12 cellular contexts compared by ENCODE assay signal in the genomic region with DNA sequence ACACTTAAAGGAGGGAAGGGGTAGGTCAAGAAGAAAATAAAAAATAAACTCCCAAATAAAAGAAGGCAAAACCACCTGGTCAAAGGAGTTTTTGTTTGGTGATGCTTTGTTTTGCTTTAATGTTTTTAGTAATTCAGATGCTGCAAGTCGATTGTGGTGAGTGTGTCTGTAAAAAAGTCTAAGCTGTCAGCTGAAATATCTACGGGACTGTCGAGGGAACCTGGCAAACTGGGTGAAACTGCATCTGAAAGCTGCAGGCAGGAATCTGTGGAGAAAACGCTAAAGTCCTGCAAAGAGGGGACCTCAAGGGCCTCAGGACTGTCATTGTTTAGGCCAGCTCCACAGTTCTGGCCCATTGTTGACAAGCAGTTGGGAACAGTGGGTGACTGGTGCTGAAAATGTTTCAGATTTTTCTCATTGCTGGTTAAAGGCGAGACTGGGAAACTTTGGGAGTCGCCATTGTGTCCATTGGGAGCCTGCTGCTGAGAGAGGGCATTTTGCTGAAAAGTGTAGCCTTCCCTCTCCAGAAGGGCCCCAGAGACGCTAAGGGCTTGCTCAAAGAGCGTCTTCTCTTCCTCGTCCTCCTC. TPM values are rescaled to one million over a fixed set of nuclear protein-coding genes. Genes with fewer than 3 reads are reported as not detected.
DNase-seq lines count a peak whose midpoint lies in the region; ATAC-seq, FAIRE-seq and TF ChIP-seq lines count a peak whose summit lies in the region.
"Had no signal": no experiment of that assay in that cellular context is flagged by ENCODE, and none has a peak within 500 bp of the region (broad histone marks: within the 10 kb centered on the region; RNA-seq: fewer than 3 reads in every experiment).

No MANE protein-coding gene starts in this region.

- BruUV-seq in endothelial cell of umbilical vein (replicated peaks; lab: Mats Ljungman, UMichigan): no TSS peak

- POLR2A ChIA-PET in endothelial cell of umbilical vein (lab: Charles Lee): interaction anchor here (0.8 kb wide), 1 partner anchor 71 kb away, joined by 4 read pairs; no protein-coding TSS in a partner anchor

- H3K9me1 ChIP-seq in endothelial cell of umbilical vein (replicated peaks; ENCODE audit: control insufficient read depth, extremely low read depth, insufficient read depth, low read length): no peaks in the 10 kb centered on the region

- TF ChIP-seq POLR2A in endothelial cell of umbilical vein (IDR thresholded peaks at IDR 0.05; ENCODE audit: low read depth, low read length) (peak; percentile 36), GM18505 (IDR thresholded peaks at IDR 0.05; ENCODE audit: borderline replicate concordance, extremely low read depth, insufficient read depth, insufficient read length) (no peak)

- H3K27ac ChIP-seq in endothelial cell of umbilical vein (ENCODE audit: insufficient read depth, low read depth, low read length) (peak overlapping the region; percentile 93), mesodermal cell (ENCODE audit: low read depth, low read length, severe bottlenecking) (peak overlapping the region; percentile 80)

- TF ChIP-seq CTCF in WI38 (IDR thresholded peaks at IDR 0.05; ENCODE audit: low read depth, low read length) (no peak), endothelial cell of umbilical vein (IDR thresholded peaks at IDR 0.05; ENCODE audit: extremely low read depth in 1 of 2, insufficient read depth in 1 of 2, low read depth in 1 of 2, low read length in 2 of 2) (no peak), type B pancreatic cell (conservative IDR thresholded peaks at IDR 0.05) (no peak)

- H3K4me3 ChIP-seq in WI38 (ENCODE audit: low read depth, low read length) (peak overlapping the region; percentile 96), endothelial cell of umbilical vein (replicated peaks in 1 of 3; ENCODE audit: insufficient read depth in 1 of 3, low read depth in 1 of 3, low read length in 3 of 3) (peak overlapping the region; percentile 35 to 92 (median 45)), mesodermal cell (ENCODE audit: extremely low read depth, insufficient read depth, low read length, poor library complexity, severe bottlenecking) (peak overlapping the region; percentile 33)

- H3K27me3 ChIP-seq in endothelial cell of umbilical vein (ENCODE audit: control insufficient read depth in 2 of 2, insufficient read depth in 2 of 2, low read length in 2 of 2): no peaks in the 10 kb centered on the region

- peak overlapping the region; percentile 74 for H3K4me2 ChIP-seq in endothelial cell of umbilical vein (ENCODE audit: insufficient read depth, low read length)

- dilution Hi-C loops in endothelial cell of umbilical vein (cut with MboI; ENCODE audit: extremely low pct_ligation_motif_present, low sequenced_read_pairs): no loop called here

- 9 to 10% methylated on average over 8 to 9 of the region's 9 CpGs for WGBS in mesodermal cell (ENCODE audit: insufficient coverage in 2 of 2), 2 experiments

- peak overlapping the region; percentile 71 for H3K9ac ChIP-seq in endothelial cell of umbilical vein (replicated peaks; ENCODE audit: extremely low read depth, insufficient read depth, low read length)

- peaks cover 0 to 3% of the 10 kb centered on the region in 2 experiments for H3K36me3 ChIP-seq in endothelial cell of umbilical vein (ENCODE audit: control insufficient read depth in 2 of 2, extremely low read depth in 1 of 2, insufficient read depth in 2 of 2, low read length in 2 of 2)
- no peaks in the 10 kb centered on the region for H3K36me3 ChIP-seq in mesodermal cell (ENCODE audit: control insufficient read depth, insufficient read depth, low read length)

- ATAC-seq in GM18505 (IDR thresholded peaks at IDR 0.05; ENCODE audit: unreplicated experiment): no peak

- DNase-seq in endothelial cell of umbilical vein (ENCODE audit: low read depth, low spot score): peak; percentile 73
- no peak for DNase-seq in type B pancreatic cell (ENCODE audit: extremely low spot score, unreplicated experiment)
- DNase-seq in head of caudate nucleus: no peak
- no peak for DNase-seq in NCI-H2227 treated with DMSO at 0.1 percent for 48 hours (lab: John Stamatoyannopoulos, UW)
- DNase-seq: activated T-cell treated with anti-CD3 and anti-CD28 coated beads, Interleukin-2, amount 50 U/mL, for 1 hour; Kasumi-1; NCI-H345; SHP77 treated with DMSO at 0.1 percent for 48 hours had no signal

- H3K9me3 ChIP-seq in endothelial cell of umbilical vein (replicated peaks; ENCODE audit: control insufficient read depth, insufficient read depth, low read length) (no peaks in the 10 kb centered on the region), mesodermal cell (ENCODE audit: control insufficient read depth, low read length) (no peaks in the 10 kb centered on the region)

- H3K4me1 ChIP-seq in endothelial cell of umbilical vein (ENCODE audit: control insufficient read depth, extremely low read depth, insufficient read depth, low read length): peaks cover 73% of the 10 kb centered on the region
- peaks cover 11% of the 10 kb centered on the region for H3K4me1 ChIP-seq in mesodermal cell (ENCODE audit: control insufficient read depth, insufficient read depth, low read length, poor library complexity, severe bottlenecking)

- no peaks in the 10 kb centered on the region for H4K20me1 ChIP-seq in endothelial cell of umbilical vein (replicated peaks; ENCODE audit: control insufficient read depth, extremely low read depth, insufficient read depth, low read length)

- H3K36me3 Mint-ChIP-seq in type B pancreatic cell: peaks cover 46% of the 10 kb centered on the region

- H2AFZ ChIP-seq in endothelial cell of umbilical vein (ENCODE audit: low read depth, low read length): no peak overlapping the region

- H3K27ac Mint-ChIP-seq in type B pancreatic cell: peak overlapping the region; percentile 97

- H3K4me1 Mint-ChIP-seq in type B pancreatic cell (ENCODE audit: unreplicated experiment): peaks cover 56% of the 10 kb centered on the region

- H3K9me3 Mint-ChIP-seq in type B pancreatic cell: no peaks in the 10 kb centered on the region

- peaks cover 63% of the 10 kb centered on the region for H3K27me3 Mint-ChIP-seq in type B pancreatic cell

- H3K79me2 ChIP-seq in endothelial cell of umbilical vein (ENCODE audit: control insufficient read depth, insufficient read depth, low read length): peaks cover 94% of the 10 kb centered on the region

- peak overlapping the region; percentile 97 for H3K4me3 Mint-ChIP-seq in type B pancreatic cell

- peak; percentile 35 for FAIRE-seq in endothelial cell of umbilical vein (lab: Jason Lieb, UNC)
- FAIRE-seq: GM19239 had no signal

- CTCF ChIA-PET in endothelial cell of umbilical vein (lab: Charles Lee): interaction anchor here (1.0 to 9.6 kb wide), 9 partner anchors 15 to 732 kb away, joined by 3 to 124 read pairs (median 4); a partner anchor contains a TSS

- intact Hi-C loops in endothelial cell of umbilical vein (cut with micrococcal nuclease) (loop anchor here (1.0 to 5.0 kb wide), 2 partner anchors 18 to 728 kb away; no protein-coding TSS in a partner anchor), head of caudate nucleus (cut with DNase I) (no loop called here)

RNA-seq across cellular contexts. Expression of a gene that starts 1.8 kb away (rescaled TPM):
- total RNA-seq in endothelial cell of umbilical vein (2.2 and 2.3 TPM in 2 replicates), type B pancreatic cell (ENCODE audit: low replicate concordance) (7.7 and 26.8 TPM in 2 replicates)
- 1.6 and 1.9 TPM in 2 replicates for polyA plus RNA-seq in endothelial cell of umbilical vein
- 1.2 and 1.4 TPM in 2 replicates for polyA plus RNA-seq in endothelial cell of umbilical vein (2011; cell fraction: cytosol; rRNA removed)
- polyA plus RNA-seq in endothelial cell of umbilical vein (2011; cell fraction: nucleus; rRNA removed): 4.1 and 4.8 TPM in 2 replicates
- polyA plus RNA-seq in endothelial cell of umbilical vein (2012): 1.1 and 2.0 TPM in 2 replicates
- 0.68 and 0.98 TPM in 2 replicates for polyA minus RNA-seq in endothelial cell of umbilical vein
- polyA minus RNA-seq in endothelial cell of umbilical vein (2011; cell fraction: cytosol; rRNA and poly(A)+ RNA removed): not detected
- 2.5 and 3.0 TPM in 2 replicates for polyA minus RNA-seq in endothelial cell of umbilical vein (2011; cell fraction: nucleus; rRNA and poly(A)+ RNA removed)
- polyA plus RNA-seq in mesodermal cell (2013, experiment 1 of 2): 4.3 TPM
- polyA plus RNA-seq in mesodermal cell (2013, experiment 2 of 2): 3.0 TPM

RNA-seq across cellular contexts. Expression of a gene that starts 4.9 kb away (rescaled TPM):
- total RNA-seq in endothelial cell of umbilical vein (1.5 and 2.4 TPM in 2 replicates), type B pancreatic cell (ENCODE audit: low replicate concordance) (9.5 and 22.0 TPM in 2 replicates)
- 1.2 and 1.5 TPM in 2 replicates for polyA plus RNA-seq in endothelial cell of umbilical vein
- 0.99 and 1.2 TPM in 2 replicates for polyA plus RNA-seq in endothelial cell of umbilical vein (2011; cell fraction: cytosol; rRNA removed)
- 1.5 and 1.6 TPM in 2 replicates for polyA plus RNA-seq in endothelial cell of umbilical vein (2011; cell fraction: nucleus; rRNA removed)
- 1.4 and 2.3 TPM in 2 replicates for polyA plus RNA-seq in endothelial cell of umbilical vein (2012)
- 0.89 and 1.3 TPM in 2 replicates for polyA minus RNA-seq in endothelial cell of umbilical vein
- not detected for polyA minus RNA-seq in endothelial cell of umbilical vein (2011; cell fraction: cytosol; rRNA and poly(A)+ RNA removed)
- polyA minus RNA-seq in endothelial cell of umbilical vein (2011; cell fraction: nucleus; rRNA and poly(A)+ RNA removed): 1.1 and 1.3 TPM in 2 replicates
- 7.3 TPM for polyA plus RNA-seq in mesodermal cell (2013, experiment 1 of 2)
- 8.7 TPM for polyA plus RNA-seq in mesodermal cell (2013, experiment 2 of 2)

RNA-seq across cellular contexts. Expression of a gene that starts 29.9 kb away (rescaled TPM):
- 7.5 and 8.1 TPM in 2 replicates for total RNA-seq in endothelial cell of umbilical vein
- polyA plus RNA-seq in endothelial cell of umbilical vein: 4.9 and 5.8 TPM in 2 replicates
- 5.1 and 5.7 TPM in 2 replicates for polyA plus RNA-seq in endothelial cell of umbilical vein (2011; cell fraction: cytosol; rRNA removed)
- polyA plus RNA-seq in endothelial cell of umbilical vein (2011; cell fraction: nucleus; rRNA removed): 16.7 and 22.7 TPM in 2 replicates
- polyA plus RNA-seq in endothelial cell of umbilical vein (2012): 10.9 and 15.8 TPM in 2 replicates
- polyA minus RNA-seq in endothelial cell of umbilical vein: 2.7 TPM in 2 replicates
- not detected for polyA minus RNA-seq in endothelial cell of umbilical vein (2011; cell fraction: cytosol; rRNA and poly(A)+ RNA removed)
- 6.6 and 7.0 TPM in 2 replicates for polyA minus RNA-seq in endothelial cell of umbilical vein (2011; cell fraction: nucleus; rRNA and poly(A)+ RNA removed)
- polyA plus RNA-seq in mesodermal cell (2013, experiment 1 of 2): 2.1 TPM
- polyA plus RNA-seq in mesodermal cell (2013, experiment 2 of 2): 2.3 TPM
- 28.5 and 37.6 TPM in 2 replicates for total RNA-seq in type B pancreatic cell (ENCODE audit: low replicate concordance)

RNA-seq across cellular contexts. Expression of a gene that starts 42.8 kb away (rescaled TPM):
- total RNA-seq in endothelial cell of umbilical vein: 18.8 and 21.4 TPM in 2 replicates
- polyA plus RNA-seq in endothelial cell of umbilical vein: 18.6 and 22.1 TPM in 2 replicates
- 15.7 and 18.5 TPM in 2 replicates for polyA plus RNA-seq in endothelial cell of umbilical vein (2011; cell fraction: cytosol; rRNA removed)
- polyA plus RNA-seq in endothelial cell of umbilical vein (2011; cell fraction: nucleus; rRNA removed): 29.1 and 32.2 TPM in 2 replicates
- 19.5 and 28.4 TPM in 2 replicates for polyA plus RNA-seq in endothelial cell of umbilical vein (2012)
- 12.0 and 16.8 TPM in 2 replicates for polyA minus RNA-seq in endothelial cell of umbilical vein
- 1.3 TPM for polyA minus RNA-seq in endothelial cell of umbilical vein (2011; cell fraction: cytosol; rRNA and poly(A)+ RNA removed)
- 10.0 and 11.6 TPM in 2 replicates for polyA minus RNA-seq in endothelial cell of umbilical vein (2011; cell fraction: nucleus; rRNA and poly(A)+ RNA removed)
- 5.5 TPM for polyA plus RNA-seq in mesodermal cell (2013, experiment 1 of 2)
- polyA plus RNA-seq in mesodermal cell (2013, experiment 2 of 2): 4.9 TPM
- total RNA-seq in type B pancreatic cell (ENCODE audit: low replicate concordance): 55.0 and 77.7 TPM in 2 replicates

RNA-seq across cellular contexts. Expression of a gene that starts 46.9 kb away (rescaled TPM):
- total RNA-seq in endothelial cell of umbilical vein: 17.9 and 20.7 TPM in 2 replicates
- 7.8 and 10.0 TPM in 2 replicates for polyA plus RNA-seq in endothelial cell of umbilical vein
- polyA plus RNA-seq in endothelial cell of umbilical vein (2011; cell fraction: cytosol; rRNA removed): 5.0 and 6.7 TPM in 2 replicates
- 15.6 and 19.9 TPM in 2 replicates for polyA plus RNA-seq in endothelial cell of umbilical vein (2011; cell fraction: nucleus; rRNA removed)
- 6.1 and 6.2 TPM in 2 replicates for polyA plus RNA-seq in endothelial cell of umbilical vein (2012)
- polyA minus RNA-seq in endothelial cell of umbilical vein: 6.1 and 6.7 TPM in 2 replicates
- polyA minus RNA-seq in endothelial cell of umbilical vein (2011; cell fraction: cytosol; rRNA and poly(A)+ RNA removed): not detected
- 8.4 and 18.0 TPM in 2 replicates for polyA minus RNA-seq in endothelial cell of umbilical vein (2011; cell fraction: nucleus; rRNA and poly(A)+ RNA removed)
- 4.2 TPM for polyA plus RNA-seq in mesodermal cell (2013, experiment 1 of 2)
- polyA plus RNA-seq in mesodermal cell (2013, experiment 2 of 2): 2.2 TPM
- total RNA-seq in type B pancreatic cell (ENCODE audit: low replicate concordance): 4.2 and 10.9 TPM in 2 replicates

Comparison
In these comparisons a context has a peak if more than half of its experiments do, and no peak if none do; other contexts are left out.
1. H3K4me3 ChIP-seq: peak in every context shown above with its lines; median percentile 96 in WI38; 45 in endothelial cell of umbilical vein; 33 in mesodermal cell.